In the genomic region with DNA sequence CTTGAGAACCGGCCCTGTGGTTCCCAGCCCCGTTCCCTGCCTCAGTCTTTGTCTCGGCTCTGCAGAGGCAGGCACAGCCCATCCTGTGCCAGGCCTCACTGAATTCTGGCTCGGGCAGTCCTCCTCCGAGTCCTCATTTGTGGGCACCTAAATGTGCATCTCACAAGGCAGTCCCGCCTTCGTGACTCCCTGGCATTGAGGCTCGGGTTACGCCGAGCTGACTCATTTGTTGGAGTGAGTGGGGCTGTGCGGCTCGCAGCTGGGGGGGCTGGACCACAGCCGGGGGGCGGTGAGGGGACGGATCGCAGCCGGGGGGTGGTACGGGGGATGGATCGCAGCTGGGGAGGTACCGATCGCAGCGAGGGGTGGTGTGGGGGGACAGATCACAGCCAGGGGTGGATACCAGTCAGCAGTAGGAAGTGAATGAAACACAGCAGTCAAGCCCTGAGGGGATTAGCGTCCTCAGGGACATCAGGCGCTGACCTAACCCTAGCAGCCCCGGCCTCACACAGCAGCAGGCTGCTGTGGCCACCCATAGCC, we compare ENCODE assay signal across 1 cellular context.
A peak's percentile ranks its signal among the peaks of the same experiment; 100 is the strongest.
TF ChIP-seq lines count a peak whose summit lies in the region.

No MANE protein-coding gene starts in this region.

TF ChIP-seq in HCT116, 20 proteins besides CTCF, POLR2A, EP300 and RAD21 (continued from another document):
- TF ChIP-seq, protein P1, sequence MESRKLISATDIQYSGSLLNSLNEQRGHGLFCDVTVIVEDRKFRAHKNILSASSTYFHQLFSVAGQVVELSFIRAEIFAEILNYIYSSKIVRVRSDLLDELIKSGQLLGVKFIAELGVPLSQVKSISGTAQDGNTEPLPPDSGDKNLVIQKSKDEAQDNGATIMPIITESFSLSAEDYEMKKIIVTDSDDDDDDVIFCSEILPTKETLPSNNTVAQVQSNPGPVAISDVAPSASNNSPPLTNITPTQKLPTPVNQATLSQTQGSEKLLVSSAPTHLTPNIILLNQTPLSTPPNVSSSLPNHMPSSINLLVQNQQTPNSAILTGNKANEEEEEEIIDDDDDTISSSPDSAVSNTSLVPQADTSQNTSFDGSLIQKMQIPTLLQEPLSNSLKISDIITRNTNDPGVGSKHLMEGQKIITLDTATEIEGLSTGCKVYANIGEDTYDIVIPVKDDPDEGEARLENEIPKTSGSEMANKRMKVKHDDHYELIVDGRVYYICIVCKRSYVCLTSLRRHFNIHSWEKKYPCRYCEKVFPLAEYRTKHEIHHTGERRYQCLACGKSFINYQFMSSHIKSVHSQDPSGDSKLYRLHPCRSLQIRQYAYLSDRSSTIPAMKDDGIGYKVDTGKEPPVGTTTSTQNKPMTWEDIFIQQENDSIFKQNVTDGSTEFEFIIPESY (IDR thresholded peaks at IDR 0.05; ENCODE audit: extremely low read depth, insufficient replicate concordance, low read length), result no peak
- no peak for TF ChIP-seq YY1 (IDR thresholded peaks at IDR 0.05; ENCODE audit: extremely low read depth, insufficient replicate concordance, low read depth, low read length)
- TF ChIP-seq EZH2phosphoT487 (IDR thresholded peaks at IDR 0.05; ENCODE audit: borderline replicate concordance), result no peak
- no peak for TF ChIP-seq SRF (IDR thresholded peaks at IDR 0.05; ENCODE audit: low read depth)
- no peak for TF ChIP-seq ELF1 (IDR thresholded peaks at IDR 0.05; ENCODE audit: borderline replicate concordance, low read depth)
- TF ChIP-seq FOSL1 (IDR thresholded peaks at IDR 0.05; ENCODE audit: low read depth), result peak; percentile 60
- TF ChIP-seq CBX3 (IDR thresholded peaks at IDR 0.05; ENCODE audit: low read depth), result no peak
- TF ChIP-seq, protein P2, sequence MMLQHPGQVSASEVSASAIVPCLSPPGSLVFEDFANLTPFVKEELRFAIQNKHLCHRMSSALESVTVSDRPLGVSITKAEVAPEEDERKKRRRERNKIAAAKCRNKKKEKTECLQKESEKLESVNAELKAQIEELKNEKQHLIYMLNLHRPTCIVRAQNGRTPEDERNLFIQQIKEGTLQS (IDR thresholded peaks at IDR 0.05), result no peak
- 0 out of 2 replicates have a peak, but pooled peaks have one; percentile 34 for TF ChIP-seq JUND (IDR thresholded peaks at IDR 0.05)
- TF ChIP-seq SIN3A (IDR thresholded peaks at IDR 0.05; ENCODE audit: low read depth), result no peak
